In the genomic region with DNA sequence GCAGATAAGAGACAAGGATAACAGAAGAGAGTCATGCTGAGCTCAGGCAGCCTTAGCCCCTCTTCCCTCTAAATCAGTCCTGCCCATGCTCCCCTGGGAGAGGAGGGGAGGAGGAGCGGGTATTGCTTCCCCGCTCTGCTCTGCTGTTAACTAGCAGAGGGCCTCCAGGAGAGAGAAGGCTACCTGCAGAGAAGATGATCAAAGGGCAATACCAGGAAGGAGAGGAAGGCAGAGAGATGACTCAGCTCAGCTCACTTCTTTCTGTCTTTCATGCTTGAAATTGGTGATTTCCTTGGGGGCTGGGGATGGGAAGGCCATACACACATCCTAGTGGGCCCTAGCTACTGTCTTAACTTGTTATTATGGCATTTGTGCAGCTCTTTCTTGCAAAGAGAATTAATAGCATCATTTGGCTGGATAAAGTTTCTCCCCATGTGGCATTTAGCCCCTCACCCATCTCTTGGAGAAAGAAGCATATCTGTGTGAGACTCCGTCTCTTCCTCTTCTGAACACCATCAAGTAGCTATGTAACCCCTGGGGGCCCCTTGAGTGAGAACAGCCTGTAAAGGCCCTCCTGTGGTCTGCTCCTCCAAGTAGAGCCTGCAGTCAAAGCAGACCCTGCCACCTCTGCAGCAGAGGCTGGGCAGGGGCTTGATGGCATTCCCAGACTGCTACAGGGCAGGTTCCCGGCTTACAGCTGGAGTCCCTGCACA, we compare ENCODE assay signal across 11 cellular contexts. TPM values are rescaled to one million over a fixed set of nuclear protein-coding genes. Genes with fewer than 3 reads are reported as not detected.
DNase-seq lines count a peak whose midpoint lies in the region; ATAC-seq and TF ChIP-seq lines count a peak whose summit lies in the region.
"Had no signal": no experiment of that assay in that cellular context is flagged by ENCODE, and none has a peak within 500 bp of the region (broad histone marks: within the 10 kb centered on the region; RNA-seq: fewer than 3 reads in every experiment).

No MANE protein-coding gene starts in this region.

- H3K36me3 Mint-ChIP-seq in activated naive CD8-positive, alpha-beta T cell treated with anti-CD3 and anti-CD28 coated beads, Interleukin-2, amount 10 ng/mL, durations not matched to agents 7 days and 5 days, result no peaks in the 10 kb centered on the region
- no peaks in the 10 kb centered on the region for H3K36me3 Mint-ChIP-seq in activated naive CD8-positive, alpha-beta T cell treated with anti-CD3 and anti-CD28 coated beads for 36 hours
- H3K36me3 Mint-ChIP-seq in endodermal cell (ENCODE audit: low read depth), result no peaks in the 10 kb centered on the region
- no peaks in the 10 kb centered on the region for H3K36me3 Mint-ChIP-seq in type B pancreatic cell

- WGBS in endodermal cell (ENCODE audit: insufficient coverage in 1 of 2, insufficient read length in 1 of 2), 2 experiments, result 22% methylated on average over 4 of the region's 4 CpGs; no CpG with 5 or more reads in 1 of the 2 experiments

- peaks cover 11% of the 10 kb centered on the region for H3K4me1 Mint-ChIP-seq in activated naive CD8-positive, alpha-beta T cell treated with anti-CD3 and anti-CD28 coated beads, Interleukin-2, amount 10 ng/mL, durations not matched to agents 7 days and 5 days
- peaks cover 6% of the 10 kb centered on the region for H3K4me1 Mint-ChIP-seq in activated naive CD8-positive, alpha-beta T cell treated with anti-CD3 and anti-CD28 coated beads for 36 hours
- H3K4me1 Mint-ChIP-seq in endodermal cell (peaks cover 46% of the 10 kb centered on the region), type B pancreatic cell (ENCODE audit: unreplicated experiment) (peaks cover 36% of the 10 kb centered on the region)
- H3K4me1 Mint-ChIP-seq: B cell had no signal

- no peaks in the 10 kb centered on the region for H3K9me3 Mint-ChIP-seq in activated naive CD8-positive, alpha-beta T cell treated with anti-CD3 and anti-CD28 coated beads, Interleukin-2, amount 10 ng/mL, durations not matched to agents 7 days and 5 days
- no peaks in the 10 kb centered on the region for H3K9me3 Mint-ChIP-seq in activated naive CD8-positive, alpha-beta T cell treated with anti-CD3 and anti-CD28 coated beads for 36 hours
- H3K9me3 Mint-ChIP-seq in endodermal cell (no peaks in the 10 kb centered on the region), type B pancreatic cell (no peaks in the 10 kb centered on the region)

- H3K36me3 ChIP-seq in endodermal cell (ENCODE audit: control insufficient read depth, insufficient read depth, low read length) (no peaks in the 10 kb centered on the region), HAP-1 (replicated peaks) (no peaks in the 10 kb centered on the region)

- H3K9ac ChIP-seq in endodermal cell (ENCODE audit: extremely low read depth, low read length, poor library complexity, severe bottlenecking), result no peak overlapping the region

- TF ChIP-seq CTCF in endodermal cell (conservative IDR thresholded peaks at IDR 0.05) (no peak), type B pancreatic cell (conservative IDR thresholded peaks at IDR 0.05) (no peak)

- H3K4me3 ChIP-seq in endodermal cell (ENCODE audit: low read length), result no peak overlapping the region
- no peak overlapping the region for H3K4me3 ChIP-seq in HAP-1

- peaks cover 33% of the 10 kb centered on the region for H3K4me1 ChIP-seq in endodermal cell (ENCODE audit: control insufficient read depth, insufficient read depth, low read length)
- H3K4me1 ChIP-seq in HAP-1, result no peaks in the 10 kb centered on the region

- in situ Hi-C loops in HAP-1 (cut with MboI; ENCODE audit: low sequenced_read_pairs), result no loop called here

- H3K27me3 ChIP-seq in endodermal cell (ENCODE audit: control insufficient read depth, insufficient read depth, low read length, poor library complexity, severe bottlenecking), result no peaks in the 10 kb centered on the region
- no peaks in the 10 kb centered on the region; the same call in 1 of the 2 replicates for H3K27me3 ChIP-seq in HAP-1 (ENCODE audit: low read depth)

- POLR2A ChIA-PET in activated naive CD8-positive, alpha-beta T cell treated with anti-CD3 and anti-CD28 coated beads, Interleukin-2, amount 10 ng/mL, durations not matched to agents 7 days and 5 days (lab: Charles Lee), result no interaction called here

- no peak overlapping the region for H3K4me3 Mint-ChIP-seq in activated naive CD8-positive, alpha-beta T cell treated with anti-CD3 and anti-CD28 coated beads, Interleukin-2, amount 10 ng/mL, durations not matched to agents 7 days and 5 days
- H3K4me3 Mint-ChIP-seq in activated naive CD8-positive, alpha-beta T cell treated with anti-CD3 and anti-CD28 coated beads for 36 hours, result no peak overlapping the region
- H3K4me3 Mint-ChIP-seq in endodermal cell (peak overlapping the region; percentile 26), type B pancreatic cell (peak overlapping the region; percentile 18)
- H3K4me3 Mint-ChIP-seq: B cell had no signal

- H3K27ac ChIP-seq in endodermal cell (ENCODE audit: low read depth, low read length), result peak overlapping the region; percentile 0

- H3K9me3 ChIP-seq in endodermal cell (ENCODE audit: control insufficient read depth, low read length), result no peaks in the 10 kb centered on the region
- H3K9me3 ChIP-seq in HAP-1, result no peaks in the 10 kb centered on the region

- H3K27ac Mint-ChIP-seq in activated naive CD8-positive, alpha-beta T cell treated with anti-CD3 and anti-CD28 coated beads, Interleukin-2, amount 10 ng/mL, durations not matched to agents 7 days and 5 days, result no peak overlapping the region
- no peak overlapping the region for H3K27ac Mint-ChIP-seq in activated naive CD8-positive, alpha-beta T cell treated with anti-CD3 and anti-CD28 coated beads for 36 hours
- H3K27ac Mint-ChIP-seq in endodermal cell (peak overlapping the region; percentile 94), type B pancreatic cell (no peak overlapping the region)
- H3K27ac Mint-ChIP-seq: B cell had no signal

- H3K27me3 Mint-ChIP-seq in activated naive CD8-positive, alpha-beta T cell treated with anti-CD3 and anti-CD28 coated beads, Interleukin-2, amount 10 ng/mL, durations not matched to agents 7 days and 5 days, result peaks cover 22% of the 10 kb centered on the region
- H3K27me3 Mint-ChIP-seq in activated naive CD8-positive, alpha-beta T cell treated with anti-CD3 and anti-CD28 coated beads for 36 hours, result peaks cover 10% of the 10 kb centered on the region
- H3K27me3 Mint-ChIP-seq in endodermal cell (ENCODE audit: insufficient read depth) (no peaks in the 10 kb centered on the region), type B pancreatic cell (no peaks in the 10 kb centered on the region)

- peak; percentile 28 for DNase-seq in activated naive CD8-positive, alpha-beta T cell treated with anti-CD3 and anti-CD28 coated beads, Interleukin-2, amount 10 ng/mL, durations not matched to agents 7 days and 5 days
- no peak for DNase-seq in activated naive CD8-positive, alpha-beta T cell treated with anti-CD3 and anti-CD28 coated beads for 36 hours
- DNase-seq in NCI-H2171 treated with DMSO at 0.1 percent for 48 hours (lab: John Stamatoyannopoulos, UW), result peak; percentile 74
- peak; percentile 94 for DNase-seq in endodermal cell
- no peak for DNase-seq in type B pancreatic cell (ENCODE audit: extremely low spot score, unreplicated experiment)
- DNase-seq in germinal center (ENCODE audit: low spot score), result no peak
- no peak for DNase-seq in HAP-1 (ENCODE audit: low spot score in 2 of 2)
- DNase-seq: Karpas-422 had no signal

- peak; percentile 88 for ATAC-seq in activated naive CD8-positive, alpha-beta T cell treated with anti-CD3 and anti-CD28 coated beads, Interleukin-2, amount 10 ng/mL, durations not matched to agents 7 days and 5 days (ENCODE audit: low read depth)
- ATAC-seq in HG03442 (IDR thresholded peaks at IDR 0.05; ENCODE audit: unreplicated experiment), result no peak

RNA-seq across cellular contexts. Expression of gene AMOTL1, which starts 33.4 kb away (rescaled TPM):
- total RNA-seq in activated naive CD8-positive, alpha-beta T cell treated with anti-CD3 and anti-CD28 coated beads, Interleukin-2, amount 10 ng/mL, durations not matched to agents 7 days and 5 days, result 1 to 10 TPM; 4.4 to 4.8 TPM
- 1 to 10 TPM; 1.0 to 1.3 TPM for total RNA-seq in activated naive CD8-positive, alpha-beta T cell treated with anti-CD3 and anti-CD28 coated beads for 36 hours
- total RNA-seq in endodermal cell (10 to 100 TPM; 45.0 to 60.0 TPM), type B pancreatic cell (ENCODE audit: low replicate concordance) (64.8 and 93.5 TPM in 2 replicates)
- 30.1 TPM for polyA plus RNA-seq in endodermal cell (2013, experiment 1 of 2)
- polyA plus RNA-seq in endodermal cell (2013, experiment 2 of 2), result 33.0 TPM
- total RNA-seq: OCI-LY7 had no signal

Comparison
In these comparisons a context has a peak if more than half of its experiments do, and no peak if none do; other contexts are left out.
1. DNase-seq: peak in activated naive CD8-positive, alpha-beta T cell treated with anti-CD3 and anti-CD28 coated beads, Interleukin-2, amount 10 ng/mL, durations not matched to agents 7 days and 5 days (single experiment), NCI-H2171 treated with DMSO at 0.1 percent for 48 hours (single experiment) and endodermal cell (single experiment); none in activated naive CD8-positive, alpha-beta T cell treated with anti-CD3 and anti-CD28 coated beads for 36 hours (single experiment), type B pancreatic cell (single experiment), germinal center (single experiment) and HAP-1 (0 of 2).
2. H3K4me3 Mint-ChIP-seq: peak in endodermal cell (single experiment) and type B pancreatic cell (single experiment); none in activated naive CD8-positive, alpha-beta T cell treated with anti-CD3 and anti-CD28 coated beads, Interleukin-2, amount 10 ng/mL, durations not matched to agents 7 days and 5 days (single experiment) and activated naive CD8-positive, alpha-beta T cell treated with anti-CD3 and anti-CD28 coated beads for 36 hours (single experiment).
3. RNA of gene AMOTL1, which starts 33.4 kb away (total RNA-seq): 64.8 to 93.5 TPM in type B pancreatic cell and 45.0 to 60.0 TPM in endodermal cell; 4.4 to 4.8 TPM in activated naive CD8-positive, alpha-beta T cell treated with anti-CD3 and anti-CD28 coated beads, Interleukin-2, amount 10 ng/mL, durations not matched to agents 7 days and 5 days and 1.0 to 1.3 TPM in activated naive CD8-positive, alpha-beta T cell treated with anti-CD3 and anti-CD28 coated beads for 36 hours; every median in the first group is over 4 times any median in the second.